Comparison of ENCODE assay signal across 29 cellular contexts in the genomic region with DNA sequence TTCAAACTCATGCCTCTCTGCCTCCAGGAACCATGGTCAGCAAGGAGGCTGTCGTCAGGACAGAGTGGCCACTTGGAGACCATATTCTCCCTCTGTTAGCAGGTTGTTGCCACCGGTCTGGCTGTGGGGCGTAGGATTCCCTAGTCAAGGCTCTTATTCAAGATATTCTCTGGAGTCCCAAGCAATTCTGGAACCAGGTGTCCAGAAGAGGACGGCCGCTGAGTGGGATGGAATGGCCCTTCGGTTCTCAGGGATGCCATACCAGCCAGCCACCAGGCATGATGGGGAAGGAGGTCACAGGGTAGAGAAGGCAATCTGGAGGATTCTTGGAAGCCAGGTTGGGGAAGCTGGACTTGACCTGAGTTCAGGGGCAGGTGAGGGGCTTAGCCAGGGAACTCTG.
"Had no signal": no experiment of that assay in that cellular context is flagged by ENCODE, and none has a peak within 500 bp of the region (broad histone marks: within the 10 kb centered on the region; RNA-seq: fewer than 3 reads in every experiment).

No MANE protein-coding gene starts in this region.

- H3K9me3 ChIP-seq: stomach, suprapubic skin, testis, thoracic aorta, thyroid gland, tibial artery, tibial nerve, transverse colon, upper lobe of left lung, upper lobe of right lung, uterus, vagina had no signal

- H3K4me3 Mint-ChIP-seq: stimulated activated effector memory CD8-positive, alpha-beta T cell treated with anti-CD3 and anti-CD28 coated beads, Interleukin-12 subunit alpha, Interleukin-12 subunit beta, amount 100 ng/mL, for 72 hours; stimulated activated memory B cell treated with anti-CD40 and anti-IgM and Interleukin-4, amounts not matched to agents 10 μg/mL and 1 μg/mL and 100 μg/mL, for 72 hours; stimulated activated naive B cell treated with anti-CD40 and anti-IgM and Interleukin-4, amounts not matched to agents 10 μg/mL and 1 μg/mL and 100 μg/mL, for 72 hours; stimulated activated naive CD8-positive, alpha-beta T cell treated with anti-CD3 and anti-CD28 coated beads, Interleukin-15, amount 100 ng/mL, for 72 hours; stimulated activated naive CD8-positive, alpha-beta T cell treated with anti-CD3 and anti-CD28 coated beads, Interleukin-15, Interleukin-2, amounts not matched to agents 100 ng/mL and 50 ng/mL, for 24 hours; type B pancreatic cell had no signal

- H3K36me3 Mint-ChIP-seq: stimulated activated effector memory CD8-positive, alpha-beta T cell treated with anti-CD3 and anti-CD28 coated beads, Interleukin-12 subunit alpha, Interleukin-12 subunit beta, amount 100 ng/mL, for 72 hours; stimulated activated memory B cell treated with anti-CD40 and anti-IgM and Interleukin-4, amounts not matched to agents 10 μg/mL and 1 μg/mL and 100 μg/mL, for 72 hours; stimulated activated naive B cell treated with anti-CD40 and anti-IgM and Interleukin-4, amounts not matched to agents 10 μg/mL and 1 μg/mL and 100 μg/mL, for 72 hours; type B pancreatic cell had no signal

- H3K4me1 Mint-ChIP-seq: stimulated activated effector memory CD8-positive, alpha-beta T cell treated with anti-CD3 and anti-CD28 coated beads, Interleukin-12 subunit alpha, Interleukin-12 subunit beta, amount 100 ng/mL, for 72 hours; stimulated activated memory B cell treated with anti-CD40 and anti-IgM and Interleukin-4, amounts not matched to agents 10 μg/mL and 1 μg/mL and 100 μg/mL, for 72 hours; stimulated activated naive B cell treated with anti-CD40 and anti-IgM and Interleukin-4, amounts not matched to agents 10 μg/mL and 1 μg/mL and 100 μg/mL, for 72 hours; stimulated activated naive CD8-positive, alpha-beta T cell treated with anti-CD3 and anti-CD28 coated beads, Interleukin-15, amount 100 ng/mL, for 72 hours had no signal

- FAIRE-seq: urothelium cell line had no signal

- H3K9me3 Mint-ChIP-seq: stimulated activated effector memory CD8-positive, alpha-beta T cell treated with anti-CD3 and anti-CD28 coated beads, Interleukin-12 subunit alpha, Interleukin-12 subunit beta, amount 100 ng/mL, for 72 hours; stimulated activated memory B cell treated with anti-CD40 and anti-IgM and Interleukin-4, amounts not matched to agents 10 μg/mL and 1 μg/mL and 100 μg/mL, for 72 hours; stimulated activated naive B cell treated with anti-CD40 and anti-IgM and Interleukin-4, amounts not matched to agents 10 μg/mL and 1 μg/mL and 100 μg/mL, for 72 hours; stimulated activated naive CD8-positive, alpha-beta T cell treated with anti-CD3 and anti-CD28 coated beads, Interleukin-15, amount 100 ng/mL, for 72 hours; stimulated activated naive CD8-positive, alpha-beta T cell treated with anti-CD3 and anti-CD28 coated beads, Interleukin-15, Interleukin-2, amounts not matched to agents 100 ng/mL and 50 ng/mL, for 24 hours; type B pancreatic cell had no signal

- H3K27ac Mint-ChIP-seq: stimulated activated effector memory CD8-positive, alpha-beta T cell treated with anti-CD3 and anti-CD28 coated beads, Interleukin-12 subunit alpha, Interleukin-12 subunit beta, amount 100 ng/mL, for 72 hours; stimulated activated memory B cell treated with anti-CD40 and anti-IgM and Interleukin-4, amounts not matched to agents 10 μg/mL and 1 μg/mL and 100 μg/mL, for 72 hours; stimulated activated naive B cell treated with anti-CD40 and anti-IgM and Interleukin-4, amounts not matched to agents 10 μg/mL and 1 μg/mL and 100 μg/mL, for 72 hours; stimulated activated naive CD8-positive, alpha-beta T cell treated with anti-CD3 and anti-CD28 coated beads, Interleukin-15, Interleukin-2, amounts not matched to agents 100 ng/mL and 50 ng/mL, for 24 hours; type B pancreatic cell had no signal

- H3K27ac ChIP-seq: stomach, suprapubic skin, testis, thoracic aorta, thyroid gland, tibial artery, tibial nerve, transverse colon, upper lobe of left lung, upper lobe of right lung, uterus, vagina had no signal

- DNase-seq: stimulated activated CD4-positive, alpha-beta T cell treated with anti-CD3 and anti-CD28 coated beads, Interleukin-2, amount 100 ng/mL, for 48 hours; stimulated activated CD4-positive, alpha-beta T cell treated with anti-CD3 and anti-CD28 coated beads, Interleukin-4, amount 100 ng/mL, for 1 hour; stimulated activated CD4-positive, alpha-beta T cell treated with anti-CD3 and anti-CD28 coated beads, Interleukin-4, amount 100 ng/mL, for 24 hours; stimulated activated CD4-positive, alpha-beta T cell treated with anti-CD3 and anti-CD28 coated beads, Interleukin-4, amount 100 ng/mL, for 4 hours; stimulated activated CD8-positive, alpha-beta memory T cell treated with anti-CD3 and anti-CD28 coated beads, Interleukin-4, amount 100 ng/mL, for 48 hours; stimulated activated naive B cell treated with anti-CD40 and anti-IgM and Interleukin-4, amounts not matched to agents 10 μg/mL and 1 μg/mL and 100 μg/mL, for 72 hours; stimulated activated naive CD4-positive, alpha-beta T cell; stimulated activated naive CD4-positive, alpha-beta T cell treated with Interleukin-2 at 50 U/mL for 16 hours; stimulated activated naive CD8-positive, alpha-beta T cell treated with anti-CD3 and anti-CD28 coated beads, Interleukin-15, amount 100 ng/mL, for 72 hours; stimulated activated naive CD8-positive, alpha-beta T cell treated with anti-CD3 and anti-CD28 coated beads, Interleukin-15, Interleukin-2, amounts not matched to agents 100 U/mL and 50 U/mL, for 24 hours; stomach; substantia nigra; testis; thyroid gland; tibial artery; transverse colon; trophoblast cell; upper lobe of left lung; upper lobe of right lung; uterus had no signal

- H3K4me1 ChIP-seq: stomach, suprapubic skin, testis, thyroid gland, transverse colon, upper lobe of left lung, upper lobe of right lung, uterus, vagina had no signal

- H3K27me3 ChIP-seq: testis, thyroid gland, upper lobe of left lung, uterus, vagina had no signal

- H3K4me3 ChIP-seq: stomach, suprapubic skin, testis, thoracic aorta, thyroid gland, tibial artery, tibial nerve, transverse colon, upper lobe of left lung, upper lobe of right lung, uterus, vagina had no signal

- ATAC-seq: stimulated activated naive B cell treated with anti-CD40 and anti-IgM and Interleukin-4, amounts not matched to agents 10 μg/mL and 1 μg/mL and 100 μg/mL, for 72 hours; stimulated activated naive CD8-positive, alpha-beta T cell treated with anti-CD3 and anti-CD28 coated beads, Interleukin-15, amount 100 ng/mL, for 72 hours; stimulated activated naive CD8-positive, alpha-beta T cell treated with anti-CD3 and anti-CD28 coated beads, Interleukin-15, Interleukin-2, amounts not matched to agents 100 U/mL and 50 U/mL, for 24 hours; upper lobe of right lung had no signal

- H3K36me3 ChIP-seq: stomach, suprapubic skin, thoracic aorta, thyroid gland, tibial artery, tibial nerve, transverse colon, upper lobe of left lung, upper lobe of right lung, uterus, vagina had no signal
